In the genomic region with DNA sequence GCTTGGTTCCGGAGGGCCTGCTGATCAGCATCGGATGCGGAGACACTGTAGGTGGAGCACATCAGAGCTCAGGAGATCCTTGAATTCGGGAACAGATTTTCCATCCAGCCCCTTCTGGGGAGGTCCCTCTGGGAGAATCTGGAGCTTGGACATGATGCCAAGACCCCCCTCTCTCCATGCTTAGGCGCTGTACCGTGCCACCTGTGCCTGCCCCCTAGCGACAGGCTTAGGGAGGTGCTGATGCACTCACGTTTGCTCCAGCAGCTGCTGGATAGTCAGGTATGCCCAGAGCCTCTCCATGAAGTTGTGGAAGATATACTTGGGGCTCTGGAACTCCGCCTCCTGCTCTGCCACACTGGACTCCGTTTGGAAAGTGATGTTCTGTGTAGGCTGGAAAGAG, we compare ENCODE assay signal across 8 cellular contexts. TPM values are rescaled to one million over a fixed set of nuclear protein-coding genes. Genes with fewer than 3 reads are reported as not detected.
A peak's percentile ranks its signal among the peaks of the same experiment; 100 is the strongest.
DNase-seq lines count a peak whose midpoint lies in the region; ATAC-seq and TF ChIP-seq lines count a peak whose summit lies in the region.

No MANE protein-coding gene starts in this region.

- POLR2A ChIA-PET in AG04449 (lab: Yijun Ruan, JAX) = interaction anchor here (0.5 kb wide), 1 partner anchor 527 kb away, joined by 3 read pairs; a partner anchor contains a TSS

- H3K9me3 ChIP-seq in thyroid gland (no peaks in the 10 kb centered on the region), prostate gland (no peaks in the 10 kb centered on the region)

- H3K27me3 ChIP-seq in foreskin keratinocyte = no peaks in the 10 kb centered on the region
- no peaks in the 10 kb centered on the region for H3K27me3 ChIP-seq in thyroid gland
- H3K27me3 ChIP-seq in prostate gland (replicated peaks; ENCODE audit: insufficient read depth) = no peaks in the 10 kb centered on the region

- H3K4me1 ChIP-seq in foreskin keratinocyte = no peaks in the 10 kb centered on the region
- H3K4me1 ChIP-seq in thyroid gland = no peaks in the 10 kb centered on the region
- no peaks in the 10 kb centered on the region for H3K4me1 ChIP-seq in prostate gland (replicated peaks)

- CTCF ChIA-PET in AG04449 (lab: Yijun Ruan, JAX) = interaction anchor here (0.6 to 2.2 kb wide), 13 partner anchors 8 to 464 kb away, joined by 3 to 10 read pairs (median 3); a partner anchor contains a TSS

- TF ChIP-seq POLR2A in thyroid gland (IDR thresholded peaks at IDR 0.05) = no peak
- TF ChIP-seq POLR2A in prostate gland (IDR thresholded peaks at IDR 0.05) = no peak

- DNase-seq in AG04449 (ENCODE audit: low read depth, low spot score) = no peak
- peak; percentile 47 for DNase-seq in GM10266 (ENCODE audit: extremely low spot score)
- peak; percentile 50 for DNase-seq in SKM-1 (lab: John Stamatoyannopoulos, UW; ENCODE audit: unreplicated experiment)
- peak in 1 of 2 donors; percentile 12 for DNase-seq in foreskin keratinocyte
- DNase-seq in thyroid gland = no peak
- no peak for DNase-seq in prostate gland (ENCODE audit: low spot score)
- no peak for DNase-seq in amygdala (lab: John Stamatoyannopoulos, UW)
- no peak for DNase-seq in T1000 (lab: John Stamatoyannopoulos, UW)

- peak; percentile 52 for ATAC-seq in foreskin keratinocyte

- TF ChIP-seq CTCF in AG04449 (IDR thresholded peaks at IDR 0.05; ENCODE audit: insufficient read depth, low read length, missing control alignments) (peak; percentile 72), GM10266 (IDR thresholded peaks at IDR 0.05; ENCODE audit: control insufficient read depth, insufficient read depth, low read depth, missing control alignments) (peak; percentile 65), foreskin keratinocyte (conservative IDR thresholded peaks at IDR 0.05) (peak; percentile 65), thyroid gland (IDR thresholded peaks at IDR 0.05) (peak in 4 of 6 experiments; percentile 9 to 32 (median 21)), prostate gland (IDR thresholded peaks at IDR 0.05) (no peak)

- H3K4me3 ChIP-seq in AG04449 (ENCODE audit: low read depth, low read length) (no peak overlapping the region), thyroid gland (replicated peaks in 1 of 3) (no peak overlapping the region), prostate gland (no peak overlapping the region)

- 60 to 85% methylated on average over 6 to 8 of the region's 10 CpGs for WGBS in thyroid gland, 2 donors
- 61% methylated on average over 10 of the region's 10 CpGs for WGBS in prostate gland

- no peaks in the 10 kb centered on the region for H3K36me3 ChIP-seq in thyroid gland
- H3K36me3 ChIP-seq in prostate gland = no peaks in the 10 kb centered on the region

- intact Hi-C loops in thyroid gland (cut with DNase I) = no loop called here
- intact Hi-C loops in prostate gland (cut with DNase I) = no loop called here

- H3K27ac ChIP-seq in foreskin keratinocyte (no peak overlapping the region), thyroid gland (no peak overlapping the region), prostate gland (no peak overlapping the region)

RNA-seq across cellular contexts. Expression of a gene that starts 9.7 kb away (rescaled TPM):
- 0.18 and 0.95 TPM in 2 replicates for total RNA-seq in foreskin keratinocyte
- polyA plus RNA-seq in foreskin keratinocyte = 0.35 and 0.63 TPM in 2 replicates
- total RNA-seq in thyroid gland = 1 to 10 TPM; 3.9 to 8.6 (median 7.5) TPM
- 1 to 10 TPM; 4.9 to 5.5 TPM for total RNA-seq in prostate gland

RNA-seq across cellular contexts. Expression of a gene that starts 14.1 kb away (rescaled TPM):
- total RNA-seq in foreskin keratinocyte (0.65 and 1.2 TPM in 2 replicates), thyroid gland (1 to 10 TPM; 4.0 to 7.0 (median 6.7) TPM), prostate gland (10 to 100 TPM; 10.5 to 14.4 TPM)
- polyA plus RNA-seq in foreskin keratinocyte = 0.80 and 0.84 TPM in 2 replicates

RNA-seq across cellular contexts. Expression of a gene that starts 26.1 kb away (rescaled TPM):
- total RNA-seq in foreskin keratinocyte = not detected in 2 replicates
- not detected in 2 replicates for polyA plus RNA-seq in foreskin keratinocyte
- total RNA-seq in thyroid gland = 10 to 100 TPM in 1 of 4 donors, 1 to 10 TPM in 2, under 1 TPM in 1; 0.89 to 12.8 (median 1.4) TPM
- total RNA-seq in prostate gland = 1 to 10 TPM in 1 of 2 donors, under 1 TPM in 1; 0.46 to 9.6 TPM

RNA-seq across cellular contexts. Expression of a gene that starts 43.3 kb away (rescaled TPM):
- total RNA-seq in foreskin keratinocyte (not detected in 2 replicates), thyroid gland (not detected), prostate gland (1 to 10 TPM in 1 of 2 donors, not detected in 1; 3.5 TPM)
- polyA plus RNA-seq in foreskin keratinocyte = not detected in 2 replicates

RNA-seq across cellular contexts. Expression of a gene that starts 50.0 kb away (rescaled TPM):
- total RNA-seq in foreskin keratinocyte (24.4 and 25.9 TPM in 2 replicates), thyroid gland (10 to 100 TPM; 36.7 to 65.6 (median 41.8) TPM), prostate gland (10 to 100 TPM; 24.5 to 49.9 TPM)
- polyA plus RNA-seq in foreskin keratinocyte = 3.8 and 4.7 TPM in 2 replicates

Comparison
In these comparisons a context has a peak if more than half of its experiments do, and no peak if none do; other contexts are left out.
1. DNase-seq: peak in GM10266 (single experiment) and SKM-1 (single experiment); none in AG04449 (single experiment), thyroid gland (0 of 2), prostate gland (single experiment), amygdala (0 of 56) and T1000 (single experiment).
2. CTCF ChIP-seq: peak in AG04449 (single experiment), GM10266 (single experiment), foreskin keratinocyte (single experiment) and thyroid gland (4 of 6); none in prostate gland (0 of 4).